ENCODE assay signal across 8 cellular contexts in genomic region chr6:157386454-157386853, GRCh38.
"Had no signal": no experiment of that assay in that cellular context is flagged by ENCODE, and none has a peak within 500 bp of the region (broad histone marks: within the 10 kb centered on the region; RNA-seq: fewer than 3 reads in every experiment).

No MANE protein-coding gene starts in this region.

- H3K27ac ChIP-seq: GM23248, HL-60 had no signal

- DNase-seq: GM23248, GOT3, H7, HFFc6 had no signal

- H3K4me3 ChIP-seq: GM23248, HAP-1 had no signal

- ATAC-seq: HCT116, HepG2 had no signal

- H3K36me3 ChIP-seq: HAP-1 had no signal

- H2AFZ ChIP-seq: GM23248 had no signal

- FAIRE-seq: HepG2 had no signal

- H3K9ac ChIP-seq: GM23248 had no signal
